20 cellular contexts compared by ENCODE assay signal in genomic region chr3:159803444-159803843, GRCh38. TPM values are rescaled to one million over a fixed set of nuclear protein-coding genes. Genes with fewer than 3 reads are reported as not detected.
DNase-seq lines count a peak whose midpoint lies in the region; ATAC-seq and TF ChIP-seq lines count a peak whose summit lies in the region.
"Had no signal": no experiment of that assay in that cellular context is flagged by ENCODE, and none has a peak within 500 bp of the region (broad histone marks: within the 10 kb centered on the region; RNA-seq: fewer than 3 reads in every experiment).

No MANE protein-coding gene starts in this region.

- peak overlapping the region; percentile 48 for H2BK5ac ChIP-seq in IMR-90 (ENCODE audit: low read depth, low read length, poor library complexity, severe bottlenecking)

- no peak; the same call in 1 of the 2 replicates for ATAC-seq in IMR-90 (ENCODE audit: low read depth)
- no peak for ATAC-seq in gastroesophageal sphincter
- no peak for ATAC-seq in thoracic aorta (ENCODE audit: insufficient number of reproducible peaks, low FRiP score, low read depth)
- no peak for ATAC-seq in esophagus mucosa
- ATAC-seq: PC-3 had no signal

- no peak overlapping the region for H2BK120ac ChIP-seq in IMR-90 (ENCODE audit: low read depth, low read length)

- H2AK9ac ChIP-seq in IMR-90 (replicated peaks; ENCODE audit: low read depth, low read length, poor library complexity), result no peak overlapping the region

- H3K14ac ChIP-seq in IMR-90 (replicated peaks; ENCODE audit: low read depth, low read length), result no peak overlapping the region

- no TSS peak for BruUV-seq in IMR-90 (replicated peaks; lab: Mats Ljungman, UMichigan)

- H3K9me3 ChIP-seq in IMR-90 (ENCODE audit: control insufficient read depth, insufficient read depth, low read length), result no peaks in the 10 kb centered on the region
- no peaks in the 10 kb centered on the region for H3K9me3 ChIP-seq in gastroesophageal sphincter
- H3K9me3 ChIP-seq in thoracic aorta, result no peaks in the 10 kb centered on the region

- H2BK15ac ChIP-seq in IMR-90 (ENCODE audit: low read depth, low read length), result no peak overlapping the region

- in situ Hi-C loops in IMR-90 (cut with MboI; ENCODE audit: low sequenced_read_pairs), result loop anchor here (5.0 to 10.0 kb wide), 2 partner anchors 186 to 479 kb away; no protein-coding TSS in a partner anchor

- H2AFZ ChIP-seq in IMR-90 (replicated peaks; ENCODE audit: low read length, poor library complexity), result no peak overlapping the region

- H3K27me3 ChIP-seq in IMR-90 (ENCODE audit: control insufficient read depth, insufficient read depth, low read length) (no peaks in the 10 kb centered on the region), gastroesophageal sphincter (no peaks in the 10 kb centered on the region), thoracic aorta (replicated peaks; ENCODE audit: insufficient read depth) (no peaks in the 10 kb centered on the region)

- TF ChIP-seq CTCF in IMR-90 (conservative IDR thresholded peaks at IDR 0.05; ENCODE audit: low read depth, low read length) (no peak), gastroesophageal sphincter (IDR thresholded peaks at IDR 0.05) (no peak), thoracic aorta (IDR thresholded peaks at IDR 0.05) (no peak)

- no peak for TF ChIP-seq RAD21 in IMR-90 (IDR thresholded peaks at IDR 0.05; ENCODE audit: low read length)

- H3K9ac ChIP-seq in IMR-90 (ENCODE audit: low read depth, low read length), result no peak overlapping the region
- H3K9ac ChIP-seq: KMS-11 had no signal

- no peaks in the 10 kb centered on the region for H3K36me3 ChIP-seq in IMR-90 (ENCODE audit: control insufficient read depth, insufficient read depth, low read length)
- H3K36me3 ChIP-seq in gastroesophageal sphincter, result no peaks in the 10 kb centered on the region
- no peaks in the 10 kb centered on the region for H3K36me3 ChIP-seq in thoracic aorta

- no CpG with 5 or more reads among the region's 3 CpGs for WGBS in IMR-90 (ENCODE audit: extremely low coverage in 2 of 2, insufficient read length in 1 of 2), 2 experiments
- WGBS in gastroesophageal sphincter (ENCODE audit: low coverage in 1 of 2), 2 donors, result 16 to 58% methylated on average over 3 of the region's 3 CpGs

- peaks cover 31% of the 10 kb centered on the region for H3K4me1 ChIP-seq in IMR-90 (ENCODE audit: control insufficient read depth, insufficient read depth, low read length)
- peaks cover 37 to 99% (median 43%) of the 10 kb centered on the region in 3 donors for H3K4me1 ChIP-seq in gastroesophageal sphincter
- peaks cover 32 to 96% of the 10 kb centered on the region in 2 donors for H3K4me1 ChIP-seq in thoracic aorta (ENCODE audit: control insufficient read depth in 1 of 2, low read depth in 2 of 2)

- peak overlapping the region; percentile 60; the same call in 1 of the 2 replicates for H3K18ac ChIP-seq in IMR-90 (ENCODE audit: low read depth, low read length)

- CTCF ChIA-PET in IMR-90 (lab: Yijun Ruan, JAX), result interaction anchor here (0.8 kb wide), 2 partner anchors 37 to 182 kb away, joined by 3 read pairs; no protein-coding TSS in a partner anchor

- H3K4me3 ChIP-seq in IMR-90 (ENCODE audit: insufficient read depth, low read depth, low read length) (no peak overlapping the region), gastroesophageal sphincter (no peak overlapping the region), thoracic aorta (no peak overlapping the region)

- no peak overlapping the region for H3K23ac ChIP-seq in IMR-90 (ENCODE audit: low read depth, low read length)

- no peak overlapping the region for H3K27ac ChIP-seq in IMR-90 (ENCODE audit: insufficient read depth, low read length)
- H3K27ac ChIP-seq in gastroesophageal sphincter, result peak overlapping the region; percentile 72 to 100 (median 76)
- H3K27ac ChIP-seq in thoracic aorta, result peak overlapping the region; percentile 55 to 56
- H3K27ac ChIP-seq: KMS-11, RWPE1 had no signal

- TF ChIP-seq EP300 in gastroesophageal sphincter (IDR thresholded peaks at IDR 0.05), result no peak

- no peak overlapping the region for H4K8ac ChIP-seq in IMR-90 (ENCODE audit: low read depth in 2 of 2, low read length in 2 of 2)

- no peak overlapping the region for H3K4ac ChIP-seq in IMR-90 (ENCODE audit: low read depth, low read length)

- H3K79me1 ChIP-seq in IMR-90 (ENCODE audit: low read depth in 1 of 2, low read length in 2 of 2), result peaks cover 37 to 82% of the 10 kb centered on the region in 2 experiments

- no peak overlapping the region for H2AK5ac ChIP-seq in IMR-90 (ENCODE audit: low read depth, low read length)

- TF ChIP-seq POLR2A in IMR-90 (IDR thresholded peaks at IDR 0.05; ENCODE audit: low read depth, low read length) (no peak), gastroesophageal sphincter (IDR thresholded peaks at IDR 0.05) (no peak)

- no peak overlapping the region for H2BK20ac ChIP-seq in IMR-90 (ENCODE audit: low read depth, low read length)

- H3K56ac ChIP-seq in IMR-90 (ENCODE audit: extremely low read depth, insufficient read depth, low read length), result no peak overlapping the region

- dilution Hi-C loops in IMR-90 (cut with HindIII; ENCODE audit: low sequenced_read_pairs, unreplicated experiment), result no loop called here

- H4K20me1 ChIP-seq in IMR-90 (ENCODE audit: insufficient read depth, low read length), result peaks cover 27% of the 10 kb centered on the region

- H4K5ac ChIP-seq in IMR-90 (ENCODE audit: low read depth, low read length), result no peak overlapping the region; the same call in 1 of the 2 replicates

- peak; percentile 82 for DNase-seq in IMR-90
- peak; percentile 11 for DNase-seq in brain pericyte (ENCODE audit: low read depth, low spot score)
- no peak for DNase-seq in thoracic aorta (ENCODE audit: low spot score)
- DNase-seq in T1000 (lab: John Stamatoyannopoulos, UW), result no peak
- DNase-seq in NCI-H187 treated with DMSO at 0.1 percent for 48 hours (lab: John Stamatoyannopoulos, UW), result no peak
- DNase-seq: C1 segment of cervical spinal cord; CD8-positive, alpha-beta memory T cell; DMS79 treated with DMSO at 0.1 percent for 48 hours; H7; MV-4-11; NCI-H1694 treated with DMSO at 0.1 percent for 48 hours; NCI-H2227 treated with DMSO at 0.1 percent for 48 hours; NCI-H510A treated with DMSO at 0.1 percent for 48 hours; PC-3; SIG-M5 had no signal

- POLR2A ChIA-PET in IMR-90 (lab: Charles Lee; ENCODE audit: unreplicated experiment), result interaction anchor here (0.6 to 0.7 kb wide), 2 partner anchors 37 to 265 kb away, joined by 3 read pairs; no protein-coding TSS in a partner anchor

- peaks cover 11% of the 10 kb centered on the region for H3K9me1 ChIP-seq in IMR-90 (ENCODE audit: insufficient read depth, low read length)

- H4K91ac ChIP-seq in IMR-90 (ENCODE audit: insufficient read depth, low read depth, low read length), result no peak overlapping the region

- intact Hi-C loops in IMR-90 (cut with micrococcal nuclease), result loop anchor here (10.0 kb wide), 1 partner anchor 349 kb away; no protein-coding TSS in a partner anchor

- peak overlapping the region; percentile 65; the same call in 1 of the 2 replicates for H3K4me2 ChIP-seq in IMR-90 (ENCODE audit: low read depth, low read length)
- H3K4me2 ChIP-seq: KMS-11 had no signal

TF ChIP-seq in IMR-90, 13 proteins besides CTCF, POLR2A, EP300 and RAD21:
- TF ChIP-seq FOS (IDR thresholded peaks at IDR 0.05; ENCODE audit: low read depth, low read length) (no peak), CEBPB (IDR thresholded peaks at IDR 0.05; ENCODE audit: low read depth, low read length) (no peak), RFX5 (IDR thresholded peaks at IDR 0.05; ENCODE audit: low read depth, low read length) (no peak), RCOR1 (IDR thresholded peaks at IDR 0.05; ENCODE audit: insufficient replicate concordance, low read length) (no peak), ELK1 (IDR thresholded peaks at IDR 0.05; ENCODE audit: borderline replicate concordance, low read depth, low read length) (no peak), CHD1 (IDR thresholded peaks at IDR 0.05; ENCODE audit: low read depth, low read length) (no peak), BHLHE40 (IDR thresholded peaks at IDR 0.05; ENCODE audit: low read depth, low read length) (no peak), MAZ (IDR thresholded peaks at IDR 0.05; ENCODE audit: borderline replicate concordance, low read depth, low read length) (no peak)
TF ChIP-seq in IMR-90: peak in this region for 0.

RNA-seq across cellular contexts. Expression of gene SCHIP1, which starts 36.2 kb away (rescaled TPM):
- total RNA-seq in IMR-90 (2012; rRNA removed) (5.0 and 5.4 TPM in 2 replicates), gastroesophageal sphincter (10 to 100 TPM; 19.6 to 47.1 (median 30.2) TPM), thoracic aorta (10 to 100 TPM; 13.4 to 15.1 TPM), esophagus mucosa (1.00 TPM)
- 2.8 and 3.9 TPM in 2 replicates for polyA plus RNA-seq in IMR-90 (2012; rRNA removed)
- 0.21 and 0.57 TPM in 2 replicates for polyA plus RNA-seq in IMR-90 (2012; cell fraction: cytosol; rRNA removed)
- polyA plus RNA-seq in IMR-90 (2012; cell fraction: nucleus; rRNA removed; ENCODE audit: low replicate concordance), result 3.5 and 19.4 TPM in 2 replicates
- total RNA-seq: CD8-positive, alpha-beta memory T cell; HT-29 had no signal
- polyA plus RNA-seq: CD8-positive, alpha-beta memory T cell had no signal

Comparison
In these comparisons a context has a peak if more than half of its experiments do, and no peak if none do; other contexts are left out.
1. DNase-seq: peak in IMR-90 (single experiment) and brain pericyte (single experiment); none in thoracic aorta (single experiment), T1000 (single experiment) and NCI-H187 treated with DMSO at 0.1 percent for 48 hours (single experiment).